ENCODE assay signal across 11 cellular contexts in the genomic region with DNA sequence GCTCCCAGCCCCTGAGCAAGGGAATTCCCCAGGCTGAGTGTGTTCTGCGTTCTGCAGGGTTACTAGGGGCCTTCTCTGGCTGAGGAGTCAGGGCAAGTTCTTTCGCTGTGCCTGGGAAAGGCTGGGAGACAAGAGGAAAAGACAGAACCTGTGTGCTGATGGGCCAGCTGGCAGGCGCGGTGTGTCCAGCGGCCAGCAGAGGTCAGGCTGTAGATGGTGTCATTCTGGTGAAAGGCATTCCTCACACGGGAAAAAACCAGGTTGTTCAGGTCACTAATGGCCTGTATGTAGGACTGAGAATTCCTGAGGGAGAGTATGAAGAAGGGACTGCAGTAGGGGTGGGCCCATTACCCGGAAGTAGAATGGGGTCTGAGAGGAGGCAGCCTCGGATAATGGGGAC. TPM values are rescaled to one million over a fixed set of nuclear protein-coding genes. Genes with fewer than 3 reads are reported as not detected.
A peak's percentile ranks its signal among the peaks of the same experiment; 100 is the strongest.
DNase-seq lines count a peak whose midpoint lies in the region; TF ChIP-seq lines count a peak whose summit lies in the region.
"Not testable (repeated sequence)": the region's sequence is repeated elsewhere in the genome, so short reads cannot be mapped to it uniquely, and the experiment has no call there.
"Had no signal": no experiment of that assay in that cellular context is flagged by ENCODE, and none has a peak within 500 bp of the region (broad histone marks: within the 10 kb centered on the region; RNA-seq: fewer than 3 reads in every experiment).

No MANE protein-coding gene starts in this region.

- not testable (repeated sequence) for TF ChIP-seq POLR2A in tibial nerve (IDR thresholded peaks at IDR 0.05)

- WGBS in tibial nerve, 2 donors = 26 to 32% methylated on average over 8 of the region's 8 CpGs

- TF ChIP-seq CTCF in HEK293 (tag by site-specific recombination; IDR thresholded peaks at IDR 0.05) (peak; percentile 66; the same call in 1 of the 2 replicates), ascending aorta (IDR thresholded peaks at IDR 0.05) (peak; percentile 42 to 60 (median 59)), endothelial cell (IDR thresholded peaks at IDR 0.05; ENCODE audit: unreplicated experiment) (peak; percentile 62), nephron (IDR thresholded peaks at IDR 0.05; ENCODE audit: unreplicated experiment in 3 of 3) (peak in 2 of 3 experiments; percentile 28 to 43), tibial nerve (IDR thresholded peaks at IDR 0.05) (peak in 3 of 5 experiments; percentile 5 to 29 (median 28))

- not testable (repeated sequence) for H3K27ac ChIP-seq in HEK293 (ENCODE audit: extremely low read depth, low read depth, low read length); ascending aorta; tibial nerve

- not testable (repeated sequence) for H3K27me3 Mint-ChIP-seq in endothelial cell (ENCODE audit: unreplicated experiment)
- H3K27me3 Mint-ChIP-seq in nephron (ENCODE audit: low read depth) = peaks cover 25% of the 10 kb centered on the region

- H3K27ac Mint-ChIP-seq in endothelial cell (ENCODE audit: unreplicated experiment); nephron: not testable (repeated sequence)

- intact Hi-C loops in ascending aorta (cut with DNase I) = not testable (repeated sequence)

- DNase-seq in DMS 273 (lab: John Stamatoyannopoulos, UW; ENCODE audit: unreplicated experiment) = peak; percentile 21
- peak; percentile 19 for DNase-seq in NCI-H82 (lab: John Stamatoyannopoulos, UW)
- DNase-seq in ascending aorta (ENCODE audit: low spot score in 2 of 2); tibial nerve (ENCODE audit: low spot score in 2 of 2): not testable (repeated sequence)
- peak; percentile 31 for DNase-seq in endothelial cell (ENCODE audit: low spot score)
- peak; percentile 22 for DNase-seq in iPS DF 4.7 (ENCODE audit: extremely low read depth, low spot score)

- H3K9me3 ChIP-seq in HEK293 (ENCODE audit: control insufficient read depth, insufficient read depth, low read depth, low read length); ascending aorta; tibial nerve: not testable (repeated sequence)

- CTCF ChIA-PET in HEK293 (lab: Yijun Ruan, JAX) = interaction anchor here (0.6 kb wide), 2 partner anchors 57 to 652 kb away, joined by 3 read pairs; no protein-coding TSS in a partner anchor

- H3K4me1 ChIP-seq in HEK293 (ENCODE audit: control insufficient read depth, insufficient read depth, low read length); ascending aorta; tibial nerve: not testable (repeated sequence)

- POLR2A ChIA-PET in HEK293 (lab: Yijun Ruan, JAX) = not testable (repeated sequence)

- H3K36me3 Mint-ChIP-seq in endothelial cell (ENCODE audit: low read depth, unreplicated experiment); nephron (ENCODE audit: low read depth): not testable (repeated sequence)

- H3K4me1 Mint-ChIP-seq in endothelial cell (ENCODE audit: unreplicated experiment); nephron: not testable (repeated sequence)

- H3K4me3 ChIP-seq in HEK293 (ENCODE audit: low read depth, low read length); ascending aorta; tibial nerve: not testable (repeated sequence)

- H3K27me3 ChIP-seq in ascending aorta, tibial nerve: not testable (repeated sequence)

- H3K4me3 Mint-ChIP-seq in endothelial cell (ENCODE audit: unreplicated experiment); nephron: not testable (repeated sequence)

- not testable (repeated sequence) for TF ChIP-seq EP300 in tibial nerve (IDR thresholded peaks at IDR 0.05)

- H3K9me3 Mint-ChIP-seq in endothelial cell (ENCODE audit: unreplicated experiment); nephron: not testable (repeated sequence)

- not testable (repeated sequence) for H3K36me3 ChIP-seq in HEK293 (ENCODE audit: control insufficient read depth in 2 of 2, insufficient read depth in 1 of 2, low read length in 2 of 2); ascending aorta; tibial nerve

TF ChIP-seq in HEK293, 187 proteins besides CTCF, POLR2A, EP300 and RAD21:
- peak; percentile 12; the same call in 1 of the 2 replicates for TF ChIP-seq ZNF654 (tag by site-specific recombination; IDR thresholded peaks at IDR 0.05; ENCODE audit: low read depth)

RNA-seq across cellular contexts. Expression of a gene that starts 6.4 kb away (rescaled TPM):
- total RNA-seq in ascending aorta (not detected), endothelial cell (ENCODE audit: unreplicated experiment) (not detected), tibial nerve (under 1 TPM in 2 of 4 donors, not detected in 2; 0.30 to 0.42 TPM)
- total RNA-seq: activated CD4-positive, alpha-beta T cell treated with anti-CD3 and anti-CD28 coated beads, Interleukin-2, amount 10 ng/mL, durations not matched to agents 7 days and 5 days; CD8-positive, alpha-beta T cell; T-helper 2 cell treated with Interferon-gamma antibody and Interleukin-4, amounts not matched to agents 100 ng/mL and 5 ng/mL, for 36 hours had no signal
